8 cellular contexts compared by ENCODE assay signal in genomic region chr7:99380032-99380822, GRCh38. TPM values are rescaled to one million over a fixed set of nuclear protein-coding genes. Genes with fewer than 3 reads are reported as not detected.
A peak's percentile ranks its signal among the peaks of the same experiment; 100 is the strongest.
DNase-seq lines count a peak whose midpoint lies in the region; ATAC-seq and TF ChIP-seq lines count a peak whose summit lies in the region.

No MANE protein-coding gene starts in this region.

- H3K4me3 Mint-ChIP-seq in activated T-helper 17 cell treated with anti-CD3 and anti-CD28 coated beads, Interleukin-2, amount 50 U/mL, for 72 hours, result peak overlapping the region; percentile 86

- no peak for TF ChIP-seq CTCF in KMS-11 (conservative IDR thresholded peaks at IDR 0.05; ENCODE audit: low read depth, low read length)
- no peak for TF ChIP-seq CTCF in smooth muscle cell (IDR thresholded peaks at IDR 0.05; ENCODE audit: borderline replicate concordance, insufficient read depth, poor library complexity, severe bottlenecking)

- H2AFZ ChIP-seq in KMS-11 (ENCODE audit: low read depth), result no peak overlapping the region
- H2AFZ ChIP-seq in smooth muscle cell (ENCODE audit: low read depth), result no peak overlapping the region

- H3K4me1 ChIP-seq in KMS-11 (ENCODE audit: low read depth, poor library complexity, severe bottlenecking), result peaks cover 70% of the 10 kb centered on the region
- H3K4me1 ChIP-seq in smooth muscle cell (ENCODE audit: low read depth), result peaks cover 4% of the 10 kb centered on the region

- peak overlapping the region; percentile 96 for H3K27ac Mint-ChIP-seq in activated T-helper 17 cell treated with anti-CD3 and anti-CD28 coated beads, Interleukin-2, amount 50 U/mL, for 72 hours

- H3K4me3 ChIP-seq in KMS-11 (IDR thresholded peaks at IDR 0.05; ENCODE audit: insufficient read depth, low read depth, low read length) (no peak overlapping the region), smooth muscle cell (no peak overlapping the region)

- H4K20me1 ChIP-seq in KMS-11 (ENCODE audit: insufficient read depth) (no peaks in the 10 kb centered on the region), smooth muscle cell (ENCODE audit: low read depth) (peaks cover 71% of the 10 kb centered on the region)

- peaks cover 10% of the 10 kb centered on the region for H3F3A ChIP-seq in smooth muscle cell (ENCODE audit: low read depth)

- peak overlapping the region; percentile 92 for H3K4me2 ChIP-seq in KMS-11
- H3K4me2 ChIP-seq in smooth muscle cell, result peak overlapping the region; percentile 47

- 62% methylated on average over 12 of the region's 12 CpGs for WGBS in smooth muscle cell (ENCODE audit: low lambda C conversion rate)

- H3K4me1 Mint-ChIP-seq in activated T-helper 17 cell treated with anti-CD3 and anti-CD28 coated beads, Interleukin-2, amount 50 U/mL, for 72 hours, result peaks cover 31% of the 10 kb centered on the region

- H3K79me2 ChIP-seq in KMS-11 (ENCODE audit: insufficient read depth, low read depth), result peaks cover 85% of the 10 kb centered on the region
- H3K79me2 ChIP-seq in smooth muscle cell (ENCODE audit: low read depth), result peaks cover 69% of the 10 kb centered on the region

- H3K27me3 ChIP-seq in KMS-11 (ENCODE audit: insufficient read depth, low read depth) (no peaks in the 10 kb centered on the region), smooth muscle cell (ENCODE audit: low read depth) (no peaks in the 10 kb centered on the region)

- DNase-seq in EL, result peak; percentile 40
- peak; percentile 61 for DNase-seq in left cardiac atrium
- DNase-seq in smooth muscle cell (lab: John Stamatoyannopoulos, UW; ENCODE audit: unreplicated experiment), result no peak
- no peak for DNase-seq in NCI-H748 (lab: John Stamatoyannopoulos, UW; ENCODE audit: unreplicated experiment)
- DNase-seq in retina, result no peak

- peaks cover 90% of the 10 kb centered on the region for H3K36me3 Mint-ChIP-seq in activated T-helper 17 cell treated with anti-CD3 and anti-CD28 coated beads, Interleukin-2, amount 50 U/mL, for 72 hours (ENCODE audit: low read depth)

- H3K9me3 ChIP-seq in smooth muscle cell (replicated peaks; ENCODE audit: low read depth), result no peaks in the 10 kb centered on the region

- H3K27ac ChIP-seq in KMS-11, result peak overlapping the region; percentile 85
- H3K27ac ChIP-seq in smooth muscle cell (ENCODE audit: low read depth), result peak overlapping the region; percentile 78

- no peaks in the 10 kb centered on the region for H3K27me3 Mint-ChIP-seq in activated T-helper 17 cell treated with anti-CD3 and anti-CD28 coated beads, Interleukin-2, amount 50 U/mL, for 72 hours

- intact Hi-C loops in left cardiac atrium (cut with DNase I), result no loop called here

- H3K9me3 Mint-ChIP-seq in activated T-helper 17 cell treated with anti-CD3 and anti-CD28 coated beads, Interleukin-2, amount 50 U/mL, for 72 hours, result no peaks in the 10 kb centered on the region

- H3K9ac ChIP-seq in KMS-11, result peak overlapping the region; percentile 58; the same call in 1 of the 2 replicates
- H3K9ac ChIP-seq in smooth muscle cell (ENCODE audit: low read depth), result peak overlapping the region; percentile 39

- peaks cover 5% of the 10 kb centered on the region; the same call in 1 of the 2 replicates for H3K36me3 ChIP-seq in KMS-11 (ENCODE audit: insufficient read depth)
- no peaks in the 10 kb centered on the region for H3K36me3 ChIP-seq in smooth muscle cell (ENCODE audit: low read depth)

- peak; percentile 31 for ATAC-seq in GM21528 (IDR thresholded peaks at IDR 0.05; ENCODE audit: low FRiP score, unreplicated experiment)
- ATAC-seq in activated T-helper 17 cell treated with anti-CD3 and anti-CD28 coated beads, Interleukin-2, amount 50 U/mL, for 72 hours (replicated peaks), result peak; percentile 35
- ATAC-seq in left cardiac atrium, result peak; percentile 49 to 51

RNA-seq across cellular contexts. Expression of gene ARPC1B, which starts 5.7 kb away (rescaled TPM):
- 100 to 1,000 TPM; 223 to 410 TPM for total RNA-seq in activated T-helper 17 cell treated with anti-CD3 and anti-CD28 coated beads, Interleukin-2, amount 50 U/mL, for 72 hours
- 10 to 100 TPM; 71.7 to 88.0 TPM for total RNA-seq in left cardiac atrium
- 105 and 167 TPM in 2 replicates for total RNA-seq in smooth muscle cell
- polyA plus RNA-seq in smooth muscle cell, result 204 and 225 TPM in 2 replicates

RNA-seq across cellular contexts. Expression of gene PDAP1, which starts 28.2 kb away (rescaled TPM):
- total RNA-seq in activated T-helper 17 cell treated with anti-CD3 and anti-CD28 coated beads, Interleukin-2, amount 50 U/mL, for 72 hours, result 100 to 1,000 TPM in 1 of 2 donors, 10 to 100 TPM in 1; 73.7 to 129 TPM
- total RNA-seq in left cardiac atrium (10 to 100 TPM; 76.0 to 96.8 TPM), smooth muscle cell (57.5 and 89.4 TPM in 2 replicates)
- 77.3 and 82.1 TPM in 2 replicates for polyA plus RNA-seq in smooth muscle cell

RNA-seq across cellular contexts. Expression of gene BUD31, which starts 28.5 kb away (rescaled TPM):
- total RNA-seq in activated T-helper 17 cell treated with anti-CD3 and anti-CD28 coated beads, Interleukin-2, amount 50 U/mL, for 72 hours, result 100 to 1,000 TPM in 1 of 2 donors, 10 to 100 TPM in 1; 96.1 to 138 TPM
- 10 to 100 TPM; 44.9 to 51.7 TPM for total RNA-seq in left cardiac atrium
- 97.2 and 133 TPM in 2 replicates for total RNA-seq in smooth muscle cell
- polyA plus RNA-seq in smooth muscle cell, result 222 and 249 TPM in 2 replicates

RNA-seq across cellular contexts. Expression of gene ARPC1A, which starts 54.5 kb away (rescaled TPM):
- 10 to 100 TPM; 47.4 to 74.1 TPM for total RNA-seq in activated T-helper 17 cell treated with anti-CD3 and anti-CD28 coated beads, Interleukin-2, amount 50 U/mL, for 72 hours
- total RNA-seq in left cardiac atrium (100 to 1,000 TPM in 1 of 2 donors, 10 to 100 TPM in 1; 98.8 to 112 TPM), smooth muscle cell (80.8 and 85.0 TPM in 2 replicates)
- polyA plus RNA-seq in smooth muscle cell, result 109 and 113 TPM in 2 replicates

RNA-seq across cellular contexts. Expression of gene PTCD1, which starts 58.4 kb away (rescaled TPM):
- total RNA-seq in activated T-helper 17 cell treated with anti-CD3 and anti-CD28 coated beads, Interleukin-2, amount 50 U/mL, for 72 hours, result 1 to 10 TPM; 4.3 to 5.4 TPM
- total RNA-seq in left cardiac atrium (1 to 10 TPM; 2.6 to 2.8 TPM), smooth muscle cell (2.7 and 10.8 TPM in 2 replicates)
- polyA plus RNA-seq in smooth muscle cell, result 4.5 and 6.6 TPM in 2 replicates

Comparison
In these comparisons a context has a peak if more than half of its experiments do, and no peak if none do; other contexts are left out.
1. DNase-seq: peak in EL (single experiment) and left cardiac atrium (single experiment); none in smooth muscle cell (single experiment), NCI-H748 (single experiment) and retina (single experiment).
2. Peak in every context shown above with its lines, with median percentiles within 50 percentile points of each other: ATAC-seq.